In the genomic region with DNA sequence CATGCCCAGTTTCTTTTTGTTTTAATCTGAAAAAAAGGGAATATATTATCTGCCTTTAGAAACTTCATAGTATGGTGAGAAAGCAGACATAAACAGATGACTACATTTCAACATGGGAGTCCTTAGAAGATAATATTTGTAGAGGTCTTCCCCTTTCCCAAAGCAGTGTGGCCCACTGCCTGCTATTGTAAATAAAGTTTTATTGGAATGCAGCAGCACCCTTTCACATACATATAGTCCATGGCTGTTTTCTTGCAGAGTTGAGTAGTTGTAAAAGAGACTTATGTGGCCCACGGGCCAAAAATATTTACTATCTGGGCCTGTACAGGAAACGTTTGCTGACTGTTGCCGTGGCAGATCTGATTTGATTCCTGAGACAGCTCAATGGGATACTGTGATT, we compare ENCODE assay signal across 24 cellular contexts.
"Had no signal": no experiment of that assay in that cellular context is flagged by ENCODE, and none has a peak within 500 bp of the region (broad histone marks: within the 10 kb centered on the region; RNA-seq: fewer than 3 reads in every experiment).

No MANE protein-coding gene starts in this region.

- DNase-seq: colonic mucosa; effector memory CD4-positive, alpha-beta T cell; foreskin melanocyte; hypothalamus; immature natural killer cell; left ventricle myocardium superior; lower lobe of right lung; natural killer cell; occipital lobe; ovary; stimulated activated CD4-positive, alpha-beta T cell treated with anti-CD3 and anti-CD28 coated beads, Interleukin-12 subunit alpha, Interleukin-12 subunit beta, amount 100 ng/mL, for 4 hours; stimulated activated CD4-positive, alpha-beta T cell treated with anti-CD3 and anti-CD28 coated beads, Interleukin-1b, Interleukin-23, amount 100 ng/mL, for 48 hours; stimulated activated CD4-positive, alpha-beta T cell treated with anti-CD3 and anti-CD28 coated beads, Interleukin-4, amount 100 ng/mL, for 1 hour; stimulated activated CD8-positive, alpha-beta memory T cell treated with anti-CD3 and anti-CD28 coated beads, Interleukin-4, amount 100 ng/mL, for 48 hours; stimulated activated naive CD4-positive, alpha-beta T cell treated with Interleukin-2 at 50 U/mL for 16 hours; stomach; thyroid gland; trophoblast cell had no signal

- H3K27me3 ChIP-seq: colonic mucosa, esophagus muscularis mucosa, ovary, stomach, thyroid gland, vagina had no signal

- H3K4me3 ChIP-seq: colonic mucosa, esophagus muscularis mucosa, lower lobe of right lung, ovary, smooth muscle cell, stomach, thyroid gland, vagina had no signal

- H3K27ac ChIP-seq: colonic mucosa, esophagus muscularis mucosa, lower lobe of right lung, ovary, stomach, thyroid gland, vagina had no signal

- H3K4me1 ChIP-seq: colonic mucosa, lower lobe of right lung, vagina had no signal

- ATAC-seq: left ventricle myocardium superior, lower lobe of right lung, natural killer cell, sciatic nerve had no signal

- H3K9me3 ChIP-seq: colonic mucosa, esophagus muscularis mucosa, lower lobe of right lung, ovary, stomach, thyroid gland, vagina had no signal

- H3K36me3 ChIP-seq: colonic mucosa, ovary, stomach, thyroid gland, vagina had no signal

- FAIRE-seq: endothelial cell of umbilical vein, keratinocyte had no signal

- H3K4me2 ChIP-seq: smooth muscle cell had no signal
